25 cellular contexts compared by ENCODE assay signal in the genomic region with DNA sequence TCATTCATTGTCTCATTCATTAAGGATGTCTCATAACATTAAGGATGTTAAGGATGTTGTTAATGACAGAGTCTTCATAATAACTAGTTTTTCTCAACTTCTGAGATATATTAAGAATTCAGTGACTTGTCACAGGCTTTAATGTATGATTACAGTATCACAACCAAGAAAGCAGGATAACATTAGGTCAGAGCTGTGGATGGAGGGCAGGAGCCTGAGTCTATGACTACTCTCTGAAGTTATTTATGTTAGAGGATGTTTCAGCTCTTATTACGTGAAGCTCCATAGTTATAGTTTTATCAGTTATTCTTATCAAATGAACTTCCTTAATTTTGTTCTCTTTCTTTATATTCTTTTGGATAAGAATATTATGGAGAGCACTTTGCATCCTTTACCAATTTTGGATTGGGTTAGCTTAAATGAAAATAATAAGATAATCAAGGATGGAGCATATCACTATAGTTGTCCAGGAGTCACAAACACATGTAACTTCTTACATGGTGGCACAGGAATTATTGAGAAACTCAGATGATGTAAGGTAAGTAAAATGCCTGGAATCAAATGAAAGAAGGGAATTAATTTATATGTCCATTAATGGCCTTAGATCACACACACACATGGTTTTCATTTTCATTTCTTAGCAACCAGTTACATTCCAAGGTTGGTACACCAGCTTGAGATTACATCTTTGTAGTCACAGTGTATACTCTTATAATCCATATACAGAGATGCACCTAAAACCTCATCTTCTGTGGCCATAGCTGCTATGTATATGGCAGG. TPM values are rescaled to one million over a fixed set of nuclear protein-coding genes. Genes with fewer than 3 reads are reported as not detected.
A peak's percentile ranks its signal among the peaks of the same experiment; 100 is the strongest.
DNase-seq lines count a peak whose midpoint lies in the region; ATAC-seq and TF ChIP-seq lines count a peak whose summit lies in the region.
"Had no signal": no experiment of that assay in that cellular context is flagged by ENCODE, and none has a peak within 500 bp of the region (broad histone marks: within the 10 kb centered on the region; RNA-seq: fewer than 3 reads in every experiment).

No MANE protein-coding gene starts in this region.

- H3K27me3 ChIP-seq in brain microvascular endothelial cell (replicated peaks) (no peaks in the 10 kb centered on the region), endodermal cell (ENCODE audit: control insufficient read depth, insufficient read depth, low read length, poor library complexity, severe bottlenecking) (no peaks in the 10 kb centered on the region)
- H3K27me3 ChIP-seq: BE2C, MG63 had no signal

- no peak overlapping the region for H3K9ac ChIP-seq in endodermal cell (ENCODE audit: extremely low read depth, low read length, poor library complexity, severe bottlenecking)

- H3K9me3 Mint-ChIP-seq in activated CD4-positive, alpha-beta memory T cell treated with anti-CD3 and anti-CD28 coated beads for 36 hours, result no peaks in the 10 kb centered on the region
- H3K9me3 Mint-ChIP-seq in endodermal cell, result no peaks in the 10 kb centered on the region
- H3K9me3 Mint-ChIP-seq: CD4-positive, CD25-positive, alpha-beta regulatory T cell; H9 had no signal

- H3K27me3 Mint-ChIP-seq in activated CD4-positive, alpha-beta memory T cell treated with anti-CD3 and anti-CD28 coated beads for 36 hours, result no peaks in the 10 kb centered on the region
- H3K27me3 Mint-ChIP-seq in endodermal cell (ENCODE audit: insufficient read depth), result peaks cover 2% of the 10 kb centered on the region
- H3K27me3 Mint-ChIP-seq: CD4-positive, CD25-positive, alpha-beta regulatory T cell had no signal

- H3K4me3 Mint-ChIP-seq in activated CD4-positive, alpha-beta memory T cell treated with anti-CD3 and anti-CD28 coated beads for 36 hours, result no peak overlapping the region
- no peak overlapping the region for H3K4me3 Mint-ChIP-seq in endodermal cell
- H3K4me3 Mint-ChIP-seq: CD4-positive, CD25-positive, alpha-beta regulatory T cell; H9; HFFc6 had no signal

- WGBS in endodermal cell (ENCODE audit: insufficient coverage in 1 of 2, insufficient read length in 1 of 2), 2 experiments, result no CpG with 5 or more reads among the region's 1 CpG

- no peak overlapping the region for H3K27ac ChIP-seq in brain microvascular endothelial cell
- no peak overlapping the region for H3K27ac ChIP-seq in endodermal cell (ENCODE audit: low read depth, low read length)
- H3K27ac ChIP-seq: A549 had no signal

- TF ChIP-seq POLR2A in GM18505 (IDR thresholded peaks at IDR 0.05; ENCODE audit: borderline replicate concordance, extremely low read depth, insufficient read depth, insufficient read length), result no peak

- no peaks in the 10 kb centered on the region for H3K4me1 ChIP-seq in endodermal cell (ENCODE audit: control insufficient read depth, insufficient read depth, low read length)
- H3K4me1 ChIP-seq: A549, BE2C had no signal

- no peaks in the 10 kb centered on the region for H3K9me3 ChIP-seq in endodermal cell (ENCODE audit: control insufficient read depth, low read length)
- H3K9me3 ChIP-seq: A549, BE2C, MG63 had no signal

- in situ Hi-C loops in brain microvascular endothelial cell (cut with HindIII; ENCODE audit: low pct_ligation_motif_present, low sequenced_read_pairs), result no loop called here

- TF ChIP-seq CTCF in brain microvascular endothelial cell (IDR thresholded peaks at IDR 0.05; ENCODE audit: low read depth, low read length, missing control alignments) (no peak), foreskin fibroblast (IDR thresholded peaks at IDR 0.05; ENCODE audit: low read depth, low read length) (no peak), endodermal cell (conservative IDR thresholded peaks at IDR 0.05) (no peak)

- peak; percentile 72 for DNase-seq in EH (ENCODE audit: low read depth)
- DNase-seq in HS-5 (ENCODE audit: low read depth), result peak; percentile 50
- peak; percentile 28 for DNase-seq in brain microvascular endothelial cell
- peak; percentile 44 to 79 for DNase-seq in foreskin fibroblast
- DNase-seq in T-helper 2 cell, result no peak
- no peak for DNase-seq in activated CD4-positive, alpha-beta memory T cell treated with anti-CD3 and anti-CD28 coated beads for 36 hours
- no peak for DNase-seq in endodermal cell
- DNase-seq: BE2C; CD4-positive, CD25-positive, alpha-beta regulatory T cell; H9; HFFc6; MG63; NCI-H1694 treated with DMSO at 0.1 percent for 48 hours; NCI-H2081 treated with DMSO at 0.1 percent for 48 hours; NCI-H446; NCI-H526; OCI-M1 had no signal

- POLR2A ChIA-PET in activated CD4-positive, alpha-beta memory T cell treated with anti-CD3 and anti-CD28 coated beads for 36 hours (lab: Charles Lee), result no interaction called here

- intact Hi-C loops in activated CD4-positive, alpha-beta memory T cell treated with anti-CD3 and anti-CD28 coated beads for 36 hours (cut with micrococcal nuclease), result no loop called here

- no peak overlapping the region for H3K4me3 ChIP-seq in brain microvascular endothelial cell (ENCODE audit: low read depth, low read length)
- H3K4me3 ChIP-seq in foreskin fibroblast (ENCODE audit: low read depth in 1 of 2, low read length in 2 of 2), result no peak overlapping the region
- H3K4me3 ChIP-seq in endodermal cell (ENCODE audit: low read length), result no peak overlapping the region
- H3K4me3 ChIP-seq: A549, GM12878, K562, MG63 had no signal

- no peaks in the 10 kb centered on the region for H3K36me3 Mint-ChIP-seq in activated CD4-positive, alpha-beta memory T cell treated with anti-CD3 and anti-CD28 coated beads for 36 hours
- H3K36me3 Mint-ChIP-seq in endodermal cell (ENCODE audit: low read depth), result no peaks in the 10 kb centered on the region
- H3K36me3 Mint-ChIP-seq: CD4-positive, CD25-positive, alpha-beta regulatory T cell had no signal

- CTCF ChIA-PET in activated CD4-positive, alpha-beta memory T cell treated with anti-CD3 and anti-CD28 coated beads for 36 hours (lab: Charles Lee), result no interaction called here

- H3K27ac Mint-ChIP-seq in activated CD4-positive, alpha-beta memory T cell treated with anti-CD3 and anti-CD28 coated beads for 36 hours, result no peak overlapping the region
- no peak overlapping the region for H3K27ac Mint-ChIP-seq in endodermal cell
- H3K27ac Mint-ChIP-seq: CD4-positive, CD25-positive, alpha-beta regulatory T cell; H9; HFFc6 had no signal

- H3K36me3 ChIP-seq in brain microvascular endothelial cell (replicated peaks), result no peaks in the 10 kb centered on the region
- H3K36me3 ChIP-seq in endodermal cell (ENCODE audit: control insufficient read depth, insufficient read depth, low read length), result no peaks in the 10 kb centered on the region
- H3K36me3 ChIP-seq: BE2C, MG63 had no signal

- H3K4me1 Mint-ChIP-seq in activated CD4-positive, alpha-beta memory T cell treated with anti-CD3 and anti-CD28 coated beads for 36 hours (ENCODE audit: low read depth), result no peaks in the 10 kb centered on the region
- H3K4me1 Mint-ChIP-seq in endodermal cell, result no peaks in the 10 kb centered on the region
- H3K4me1 Mint-ChIP-seq: CD4-positive, CD25-positive, alpha-beta regulatory T cell; H9 had no signal

- no peak for ATAC-seq in GM18505 (IDR thresholded peaks at IDR 0.05; ENCODE audit: unreplicated experiment)
- ATAC-seq: A549, GM12878, HepG2, K562, Right ventricle myocardium inferior had no signal

RNA-seq across cellular contexts. Expression of a gene that starts 57.0 kb away (rescaled TPM):
- not detected for total RNA-seq in activated CD4-positive, alpha-beta memory T cell treated with anti-CD3 and anti-CD28 coated beads for 36 hours
- total RNA-seq in endodermal cell, result not detected
- polyA plus RNA-seq in endodermal cell (2013, experiment 1 of 2), result not detected
- polyA plus RNA-seq in endodermal cell (2013, experiment 2 of 2), result not detected
- total RNA-seq: CD4-positive, CD25-positive, alpha-beta regulatory T cell; GM12878; H9; HepG2; HFFc6; K562; LHCN-M2; Right ventricle myocardium inferior; SK-MEL-5 had no signal
- polyA plus RNA-seq: A549; CD4-positive, CD25-positive, alpha-beta regulatory T cell; HepG2; K562 had no signal

Comparison
In these comparisons a context has a peak if more than half of its experiments do, and no peak if none do; other contexts are left out.
1. DNase-seq: peak in EH (single experiment), HS-5 (single experiment), brain microvascular endothelial cell (single experiment) and foreskin fibroblast (2 of 2); none in T-helper 2 cell (0 of 5), activated CD4-positive, alpha-beta memory T cell treated with anti-CD3 and anti-CD28 coated beads for 36 hours (single experiment) and endodermal cell (single experiment).